Comparison of ENCODE assay signal across 16 cellular contexts in genomic region chrX:39310925-39311324, GRCh38.
DNase-seq lines count a peak whose midpoint lies in the region; ATAC-seq and TF ChIP-seq lines count a peak whose summit lies in the region.
"Had no signal": no experiment of that assay in that cellular context is flagged by ENCODE, and none has a peak within 500 bp of the region (broad histone marks: within the 10 kb centered on the region; RNA-seq: fewer than 3 reads in every experiment).

No MANE protein-coding gene starts in this region.

- no peaks in the 10 kb centered on the region for H4K20me1 ChIP-seq in MM.1S (ENCODE audit: insufficient read depth, low read length)

- no peaks in the 10 kb centered on the region for H3K27me3 Mint-ChIP-seq in activated CD8-positive, alpha-beta memory T cell treated with anti-CD3 and anti-CD28 coated beads, Interleukin-2, amount 10 ng/mL, durations not matched to agents 7 days and 5 days
- H3K27me3 Mint-ChIP-seq in activated naive CD8-positive, alpha-beta T cell treated with anti-CD3 and anti-CD28 coated beads, Interleukin-2, amount 10 ng/mL, durations not matched to agents 7 days and 5 days = no peaks in the 10 kb centered on the region

- no peak overlapping the region for H3K9ac ChIP-seq in MM.1S (ENCODE audit: low read length)

- no peaks in the 10 kb centered on the region for H3K27me3 ChIP-seq in MM.1S (replicated peaks; ENCODE audit: insufficient read depth, low read length)

- no peaks in the 10 kb centered on the region for H3F3A ChIP-seq in MM.1S (ENCODE audit: insufficient read depth, low read length)

- no peak for TF ChIP-seq CTCF in MM.1S (IDR thresholded peaks at IDR 0.05; ENCODE audit: low read length)

- no peak overlapping the region for H3K4me2 ChIP-seq in MM.1S (ENCODE audit: low read depth, low read length)

- no peaks in the 10 kb centered on the region for H3K9me3 ChIP-seq in MM.1S (replicated peaks; ENCODE audit: insufficient read depth, low read length)

- H3K9me3 Mint-ChIP-seq in activated CD8-positive, alpha-beta memory T cell treated with anti-CD3 and anti-CD28 coated beads, Interleukin-2, amount 10 ng/mL, durations not matched to agents 7 days and 5 days (ENCODE audit: low read depth) = peaks cover 2% of the 10 kb centered on the region
- H3K9me3 Mint-ChIP-seq in activated naive CD8-positive, alpha-beta T cell treated with anti-CD3 and anti-CD28 coated beads, Interleukin-2, amount 10 ng/mL, durations not matched to agents 7 days and 5 days = peaks cover under 1% of the 10 kb centered on the region

- H3K4me3 ChIP-seq in MM.1S (ENCODE audit: low read length) = no peak overlapping the region
- H3K4me3 ChIP-seq: skin epidermis had no signal

- no peaks in the 10 kb centered on the region for H3K9me2 ChIP-seq in MM.1S (replicated peaks; ENCODE audit: insufficient read depth, low read length)

- H3K4me1 Mint-ChIP-seq in activated CD8-positive, alpha-beta memory T cell treated with anti-CD3 and anti-CD28 coated beads, Interleukin-2, amount 10 ng/mL, durations not matched to agents 7 days and 5 days = peaks cover 31% of the 10 kb centered on the region
- peaks cover 29% of the 10 kb centered on the region for H3K4me1 Mint-ChIP-seq in activated naive CD8-positive, alpha-beta T cell treated with anti-CD3 and anti-CD28 coated beads, Interleukin-2, amount 10 ng/mL, durations not matched to agents 7 days and 5 days

- CTCF ChIA-PET in activated CD8-positive, alpha-beta memory T cell treated with anti-CD3 and anti-CD28 coated beads, Interleukin-2, amount 10 ng/mL, durations not matched to agents 7 days and 5 days (lab: Charles Lee) = no interaction called here

- no peaks in the 10 kb centered on the region for H3K79me2 ChIP-seq in MM.1S (ENCODE audit: low read length)

- no peak overlapping the region for H3K27ac ChIP-seq in MM.1S (ENCODE audit: low read length)

- no peak overlapping the region for H2AFZ ChIP-seq in MM.1S (ENCODE audit: low read length)

- POLR2A ChIA-PET in activated naive CD8-positive, alpha-beta T cell treated with anti-CD3 and anti-CD28 coated beads, Interleukin-2, amount 10 ng/mL, durations not matched to agents 7 days and 5 days (lab: Charles Lee) = interaction anchor here (0.8 kb wide), 1 partner anchor 10 kb away, joined by 3 read pairs; no protein-coding TSS in a partner anchor

- peaks cover 6% of the 10 kb centered on the region for H3K36me3 Mint-ChIP-seq in activated CD8-positive, alpha-beta memory T cell treated with anti-CD3 and anti-CD28 coated beads, Interleukin-2, amount 10 ng/mL, durations not matched to agents 7 days and 5 days
- peaks cover 3% of the 10 kb centered on the region for H3K36me3 Mint-ChIP-seq in activated naive CD8-positive, alpha-beta T cell treated with anti-CD3 and anti-CD28 coated beads, Interleukin-2, amount 10 ng/mL, durations not matched to agents 7 days and 5 days

- H3K36me3 ChIP-seq in MM.1S (replicated peaks; ENCODE audit: insufficient read depth, low read length) = no peaks in the 10 kb centered on the region

- H3K27ac Mint-ChIP-seq in activated CD8-positive, alpha-beta memory T cell treated with anti-CD3 and anti-CD28 coated beads, Interleukin-2, amount 10 ng/mL, durations not matched to agents 7 days and 5 days = peak overlapping the region; percentile 69
- H3K27ac Mint-ChIP-seq in activated naive CD8-positive, alpha-beta T cell treated with anti-CD3 and anti-CD28 coated beads, Interleukin-2, amount 10 ng/mL, durations not matched to agents 7 days and 5 days = peak overlapping the region; percentile 79

- no peak for DNase-seq in activated CD8-positive, alpha-beta memory T cell treated with anti-CD3 and anti-CD28 coated beads, Interleukin-2, amount 10 ng/mL, durations not matched to agents 7 days and 5 days
- no peak for DNase-seq in activated CD8-positive, alpha-beta memory T cell treated with anti-CD3 and anti-CD28 coated beads for 24 hours
- DNase-seq in NOMO-1 treated with DMSO at 0.1 percent for 48 hours (lab: John Stamatoyannopoulos, UW; ENCODE audit: unreplicated experiment) (peak; percentile 53), sciatic nerve (ENCODE audit: low spot score) (no peak), MM.1S (no peak)
- DNase-seq in activated naive CD8-positive, alpha-beta T cell treated with anti-CD3 and anti-CD28 coated beads, Interleukin-2, amount 10 ng/mL, durations not matched to agents 7 days and 5 days = no peak
- DNase-seq: ACHN, Calu3, foreskin fibroblast, left cardiac atrium, NCI-H2029 treated with DMSO at 0.1 percent for 48 hours, NCI-H748 treated with DMSO at 0.1 percent for 48 hours, SW 1271 had no signal

- no peak overlapping the region for H3K4me3 Mint-ChIP-seq in activated CD8-positive, alpha-beta memory T cell treated with anti-CD3 and anti-CD28 coated beads, Interleukin-2, amount 10 ng/mL, durations not matched to agents 7 days and 5 days
- H3K4me3 Mint-ChIP-seq in activated naive CD8-positive, alpha-beta T cell treated with anti-CD3 and anti-CD28 coated beads, Interleukin-2, amount 10 ng/mL, durations not matched to agents 7 days and 5 days = peak overlapping the region; percentile 40

- H3K4me1 ChIP-seq in MM.1S (ENCODE audit: low read length) = no peaks in the 10 kb centered on the region

- intact Hi-C loops in sciatic nerve (cut with DNase I) = no loop called here

- ATAC-seq in activated CD8-positive, alpha-beta memory T cell treated with anti-CD3 and anti-CD28 coated beads, Interleukin-2, amount 10 ng/mL, durations not matched to agents 7 days and 5 days = no peak
- ATAC-seq in activated naive CD8-positive, alpha-beta T cell treated with anti-CD3 and anti-CD28 coated beads, Interleukin-2, amount 10 ng/mL, durations not matched to agents 7 days and 5 days (ENCODE audit: low read depth) = no peak
- ATAC-seq in sciatic nerve = peak; percentile 64
- no peak for ATAC-seq in GM21825 (IDR thresholded peaks at IDR 0.05; ENCODE audit: unreplicated experiment)
- ATAC-seq in GM19023 (IDR thresholded peaks at IDR 0.05; ENCODE audit: unreplicated experiment) = no peak
- ATAC-seq: left cardiac atrium had no signal
